30 cellular contexts compared by ENCODE assay signal in genomic region chr19:40747536-40747935, GRCh38. TPM values are rescaled to one million over a fixed set of nuclear protein-coding genes. Genes with fewer than 3 reads are reported as not detected.
"Had no signal": no experiment of that assay in that cellular context is flagged by ENCODE, and none has a peak within 500 bp of the region (broad histone marks: within the 10 kb centered on the region; RNA-seq: fewer than 3 reads in every experiment).

No MANE protein-coding gene starts in this region.

- H3K9me3 ChIP-seq: ovary, right lobe of liver, upper lobe of left lung, vagina had no signal

- ATAC-seq: activated naive CD8-positive, alpha-beta T cell treated with anti-CD3 and anti-CD28 coated beads, Interleukin-2, amount 50 U/mL, for 24 hours; esophagus mucosa; left colon; natural killer cell treated with Interleukin-12 subunit alpha and Interleukin-12 subunit beta and Interleukin-15 and Interleukin-18, amount 100 ng/mL, for 72 hours; right lobe of liver; T-cell had no signal

- DNase-seq: activated B cell treated with CpG ODN at 0.5 μM for 24 hours; activated CD8-positive, alpha-beta memory T cell treated with anti-CD3 and anti-CD28 coated beads, Interleukin-2, amount 50 U/mL, for 4 hours; activated effector memory CD4-positive, alpha-beta T cell treated with anti-CD3 and anti-CD28 coated beads, Interleukin-2, amount 50 U/mL, for 16 hours; activated naive CD8-positive, alpha-beta T cell treated with anti-CD3 and anti-CD28 coated beads, Interleukin-2, amount 50 U/mL, for 24 hours; activated T-cell treated with anti-CD3 and anti-CD28 coated beads, Interleukin-2, amount 50 U/mL, for 1 hour; amygdala; central memory CD4-positive, alpha-beta T cell; endodermal cell; foreskin fibroblast; head of caudate nucleus; hippocampal formation; left colon; mesenchymal stem cell; ovary; right lobe of liver; stimulated activated CD4-positive, alpha-beta T cell treated with anti-CD3 and anti-CD28 coated beads, Interleukin-12 subunit alpha, Interleukin-12 subunit beta, amount 100 ng/mL, for 4 hours; stimulated activated CD4-positive, alpha-beta T cell treated with anti-CD3 and anti-CD28 coated beads, Interleukin-4, amount 100 ng/mL, for 1 hour; substantia nigra; T-cell; upper lobe of left lung had no signal

- H3K36me3 ChIP-seq: ovary, right lobe of liver, vagina had no signal

- H3K4me3 Mint-ChIP-seq: activated B cell treated with CpG ODN at 0.5 μM for 24 hours; activated naive CD4-positive, alpha-beta T cell treated with anti-CD3 and anti-CD28 coated beads, Interleukin-2, amount 50 U/mL, for 24 hours; activated naive CD8-positive, alpha-beta T cell treated with anti-CD3 and anti-CD28 coated beads, Interleukin-2, amount 50 U/mL, for 24 hours; activated T-helper 1 cell treated with anti-CD3 and anti-CD28 coated beads, Interleukin-12 subunit alpha, Interleukin-12 subunit beta, Interleukin-2, Interleukin-4 antibody, amounts not matched to agents 30 ng/mL and 10 ng/mL and 1 ng/mL, durations not matched to agents 14 hours and 24 hours and 36 hours; endodermal cell; natural killer cell treated with Interleukin-12 subunit alpha and Interleukin-12 subunit beta and Interleukin-15 and Interleukin-18, amount 100 ng/mL, for 72 hours; stimulated activated naive CD8-positive, alpha-beta T cell treated with anti-CD3 and anti-CD28 coated beads, Interleukin-15, Interleukin-2, amounts not matched to agents 100 ng/mL and 50 ng/mL, for 24 hours; T-cell; T-helper 2 cell treated with Interferon-gamma antibody and Interleukin-4, amounts not matched to agents 5 μg/mL and 100 μg/mL, for 36 hours had no signal

- H3K27ac Mint-ChIP-seq: activated B cell treated with CpG ODN at 0.5 μM for 24 hours; activated naive CD4-positive, alpha-beta T cell treated with anti-CD3 and anti-CD28 coated beads, Interleukin-2, amount 50 U/mL, for 24 hours; activated naive CD8-positive, alpha-beta T cell treated with anti-CD3 and anti-CD28 coated beads, Interleukin-2, amount 50 U/mL, for 24 hours; activated T-helper 1 cell treated with anti-CD3 and anti-CD28 coated beads, Interleukin-12 subunit alpha, Interleukin-12 subunit beta, Interleukin-2, Interleukin-4 antibody, amounts not matched to agents 30 ng/mL and 10 ng/mL and 1 ng/mL, durations not matched to agents 14 hours and 24 hours and 36 hours; progenitor cell of endocrine pancreas; stimulated activated naive CD8-positive, alpha-beta T cell treated with anti-CD3 and anti-CD28 coated beads, Interleukin-15, Interleukin-2, amounts not matched to agents 100 ng/mL and 50 ng/mL, for 24 hours; T-cell had no signal

- H3K27ac ChIP-seq: ovary had no signal

- H3K9me3 Mint-ChIP-seq: activated B cell treated with CpG ODN at 0.5 μM for 24 hours; activated naive CD4-positive, alpha-beta T cell treated with anti-CD3 and anti-CD28 coated beads, Interleukin-2, amount 50 U/mL, for 24 hours; activated naive CD8-positive, alpha-beta T cell treated with anti-CD3 and anti-CD28 coated beads, Interleukin-2, amount 50 U/mL, for 24 hours; activated T-helper 1 cell treated with anti-CD3 and anti-CD28 coated beads, Interleukin-12 subunit alpha, Interleukin-12 subunit beta, Interleukin-2, Interleukin-4 antibody, amounts not matched to agents 30 ng/mL and 10 ng/mL and 1 ng/mL, durations not matched to agents 14 hours and 24 hours and 36 hours; endodermal cell; natural killer cell treated with Interleukin-12 subunit alpha and Interleukin-12 subunit beta and Interleukin-15 and Interleukin-18, amount 100 ng/mL, for 72 hours; stimulated activated naive CD8-positive, alpha-beta T cell treated with anti-CD3 and anti-CD28 coated beads, Interleukin-15, Interleukin-2, amounts not matched to agents 100 ng/mL and 50 ng/mL, for 24 hours; T-cell; T-helper 2 cell treated with Interferon-gamma antibody and Interleukin-4, amounts not matched to agents 5 μg/mL and 100 μg/mL, for 36 hours had no signal

- H3K27me3 ChIP-seq: ovary, right lobe of liver, upper lobe of left lung, vagina had no signal

- H3K4me3 ChIP-seq: ovary, right lobe of liver, vagina had no signal

- H3K27me3 Mint-ChIP-seq: activated B cell treated with CpG ODN at 0.5 μM for 24 hours; activated naive CD4-positive, alpha-beta T cell treated with anti-CD3 and anti-CD28 coated beads, Interleukin-2, amount 50 U/mL, for 24 hours; natural killer cell treated with Interleukin-12 subunit alpha and Interleukin-12 subunit beta and Interleukin-15 and Interleukin-18, amount 100 ng/mL, for 72 hours; progenitor cell of endocrine pancreas; stimulated activated naive CD8-positive, alpha-beta T cell treated with anti-CD3 and anti-CD28 coated beads, Interleukin-15, Interleukin-2, amounts not matched to agents 100 ng/mL and 50 ng/mL, for 24 hours; T-cell had no signal

RNA-seq across cellular contexts. Expression of gene MIA, which starts 27.8 kb away (rescaled TPM):
- total RNA-seq: endodermal cell, mononuclear cell, renal cortical epithelial cell had no signal
